Comparison of ENCODE assay signal across 28 cellular contexts in the genomic region with DNA sequence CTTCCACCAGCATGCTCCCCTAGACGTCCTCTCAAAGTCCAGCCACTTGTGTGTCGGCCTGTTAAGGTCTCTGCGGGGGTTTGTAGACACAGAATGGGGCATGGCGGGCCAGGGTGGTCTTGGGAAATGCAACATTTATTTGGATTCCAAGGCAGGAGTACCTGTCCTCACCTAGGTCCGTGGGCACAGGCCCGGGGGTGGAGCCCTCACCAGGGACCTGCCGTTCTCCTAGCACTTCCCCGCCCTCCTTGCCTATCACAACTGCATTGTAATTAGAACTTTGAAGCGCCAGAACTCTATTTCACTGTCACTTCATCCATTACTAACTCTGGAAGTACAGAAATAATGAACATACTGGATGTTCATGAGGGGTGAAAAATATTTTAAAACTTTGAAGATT.
"Had no signal": no experiment of that assay in that cellular context is flagged by ENCODE, and none has a peak within 500 bp of the region (broad histone marks: within the 10 kb centered on the region; RNA-seq: fewer than 3 reads in every experiment).

No MANE protein-coding gene starts in this region.

- H3K9me3 ChIP-seq: esophagus muscularis mucosa, esophagus squamous epithelium, gastrocnemius medialis, gastroesophageal sphincter, heart left ventricle, heart right ventricle had no signal

- DNase-seq: cortex of kidney; dermis blood vessel endothelial cell; dorsolateral prefrontal cortex; effector CD4-positive, alpha-beta T cell; effector CD8-positive, alpha-beta T cell; effector memory CD4-positive, alpha-beta T cell; effector memory CD8-positive, alpha-beta T cell; endodermal cell; erythroblast; esophagus squamous epithelium; foreskin fibroblast; foreskin keratinocyte; foreskin melanocyte; gastrocnemius medialis; glutamatergic neuron; head of caudate nucleus; heart left ventricle; heart right ventricle had no signal

- H3K9me3 Mint-ChIP-seq: dendritic cell treated with granulocyte-macrophage colony-stimulating factor and Interleukin-4, amounts not matched to agents 40 ng/mL and 50 ng/mL, for 4 days; effector memory CD8-positive, alpha-beta T cell; endodermal cell had no signal

- H3K4me3 Mint-ChIP-seq: dendritic cell treated with granulocyte-macrophage colony-stimulating factor and Interleukin-4, amounts not matched to agents 40 ng/mL and 50 ng/mL, for 4 days; effector memory CD8-positive, alpha-beta T cell; endodermal cell had no signal

- H3K4me3 ChIP-seq: coronary artery, dorsolateral prefrontal cortex, esophagus muscularis mucosa, esophagus squamous epithelium, gastrocnemius medialis, gastroesophageal sphincter, heart left ventricle, heart right ventricle had no signal

- H3K36me3 ChIP-seq: esophagus muscularis mucosa, esophagus squamous epithelium, gastrocnemius medialis, gastroesophageal sphincter, heart left ventricle, heart right ventricle had no signal

- H3K27me3 Mint-ChIP-seq: dendritic cell treated with granulocyte-macrophage colony-stimulating factor and Interleukin-4, amounts not matched to agents 40 ng/mL and 50 ng/mL, for 4 days; effector memory CD8-positive, alpha-beta T cell had no signal

- H3K27ac Mint-ChIP-seq: dendritic cell treated with granulocyte-macrophage colony-stimulating factor and Interleukin-4, amounts not matched to agents 40 ng/mL and 50 ng/mL, for 4 days; effector memory CD8-positive, alpha-beta T cell; endodermal cell had no signal

- H3K27ac ChIP-seq: coronary artery, dorsolateral prefrontal cortex, epithelial cell of prostate, esophagus muscularis mucosa, esophagus squamous epithelium, foreskin keratinocyte, gastrocnemius medialis, gastroesophageal sphincter, heart left ventricle, heart right ventricle had no signal

- FAIRE-seq: colon, endometrium, endothelial cell of umbilical vein, frontal cortex had no signal

- H3K4me1 Mint-ChIP-seq: endodermal cell had no signal

- H3K4me1 ChIP-seq: esophagus muscularis mucosa, gastrocnemius medialis, gastroesophageal sphincter, heart left ventricle, heart right ventricle had no signal

- H3K27me3 ChIP-seq: dorsolateral prefrontal cortex, esophagus muscularis mucosa, foreskin keratinocyte, gastrocnemius medialis, gastroesophageal sphincter, heart left ventricle, heart right ventricle had no signal

- ATAC-seq: effector memory CD8-positive, alpha-beta T cell; esophagus mucosa; foreskin keratinocyte; gastroesophageal sphincter; heart left ventricle; heart right ventricle had no signal
